In the genomic region with DNA sequence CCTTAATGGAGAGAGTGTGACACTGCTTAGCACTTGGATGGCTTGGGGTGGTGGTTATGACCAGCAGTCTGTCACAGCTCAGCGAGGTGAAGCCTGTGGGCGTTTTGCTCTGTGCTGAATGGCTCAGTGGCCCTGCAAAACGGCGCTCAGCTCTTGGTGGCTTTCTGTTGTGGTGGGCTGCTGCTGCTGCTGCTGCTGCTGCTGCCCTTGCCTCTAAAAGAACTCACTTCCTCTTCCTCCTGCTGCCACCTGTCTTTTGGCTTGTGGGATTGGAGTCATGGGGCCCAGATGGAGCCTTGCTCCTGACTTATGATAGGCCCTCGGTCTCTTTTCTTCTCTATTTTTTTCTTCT, we compare ENCODE assay signal across 17 cellular contexts. TPM values are rescaled to one million over a fixed set of nuclear protein-coding genes. Genes with fewer than 3 reads are reported as not detected.
DNase-seq lines count a peak whose midpoint lies in the region; ATAC-seq, FAIRE-seq and TF ChIP-seq lines count a peak whose summit lies in the region.
"Not testable (repeated sequence)": the region's sequence is repeated elsewhere in the genome, so short reads cannot be mapped to it uniquely, and the experiment has no call there.
"Had no signal": no experiment of that assay in that cellular context is flagged by ENCODE, and none has a peak within 500 bp of the region (broad histone marks: within the 10 kb centered on the region; RNA-seq: fewer than 3 reads in every experiment).

No MANE protein-coding gene starts in this region.

- H3K4me1 Mint-ChIP-seq in activated naive CD8-positive, alpha-beta T cell treated with anti-CD3 and anti-CD28 coated beads for 36 hours; memory B cell: not testable (repeated sequence)

- not testable (repeated sequence) for H3K36me3 Mint-ChIP-seq in activated naive CD8-positive, alpha-beta T cell treated with anti-CD3 and anti-CD28 coated beads for 36 hours; memory B cell

- not testable (repeated sequence) for H3K4me3 Mint-ChIP-seq in activated naive CD8-positive, alpha-beta T cell treated with anti-CD3 and anti-CD28 coated beads for 36 hours; memory B cell

- FAIRE-seq in GM12891 (lab: Jason Lieb, UNC), result peak; percentile 97

- ATAC-seq in GM19023 (IDR thresholded peaks at IDR 0.05; ENCODE audit: unreplicated experiment) (peak; percentile 97), GM21390 (IDR thresholded peaks at IDR 0.05; ENCODE audit: unreplicated experiment) (peak; percentile 97), HG02678 (IDR thresholded peaks at IDR 0.05; ENCODE audit: unreplicated experiment) (peak; percentile 95), HG03095 (IDR thresholded peaks at IDR 0.05; ENCODE audit: unreplicated experiment) (peak; percentile 96), HG03521 (IDR thresholded peaks at IDR 0.05; ENCODE audit: unreplicated experiment) (peak; percentile 98), memory B cell (ENCODE audit: low read depth) (peak; percentile 95)

- TF ChIP-seq POLR2A in GM12891 (IDR thresholded peaks at IDR 0.05; ENCODE audit: low read depth, low read length), result not testable (repeated sequence)

- peak overlapping the region; percentile 25 for H3K27ac Mint-ChIP-seq in activated naive CD8-positive, alpha-beta T cell treated with anti-CD3 and anti-CD28 coated beads for 36 hours
- not testable (repeated sequence) for H3K27ac Mint-ChIP-seq in memory B cell

- H3K9me3 Mint-ChIP-seq in activated naive CD8-positive, alpha-beta T cell treated with anti-CD3 and anti-CD28 coated beads for 36 hours; memory B cell: not testable (repeated sequence)

- H3K27me3 Mint-ChIP-seq in activated naive CD8-positive, alpha-beta T cell treated with anti-CD3 and anti-CD28 coated beads for 36 hours; memory B cell: not testable (repeated sequence)

- DNase-seq in GM12891 (ENCODE audit: insufficient read length, low spot score); activated naive CD8-positive, alpha-beta T cell treated with anti-CD3 and anti-CD28 coated beads for 36 hours; memory B cell (ENCODE audit: low spot score in 2 of 2): not testable (repeated sequence)

RNA-seq across cellular contexts. Expression of a gene that starts 47.4 kb away (rescaled TPM):
- polyA plus RNA-seq in GM12891 (2012; ENCODE audit: low read depth, missing spikeins), result not detected
- not detected for total RNA-seq in activated naive CD8-positive, alpha-beta T cell treated with anti-CD3 and anti-CD28 coated beads for 36 hours
- total RNA-seq: A673, dermis blood vessel endothelial cell, GM23248, mammary epithelial cell, neural crest cell, pulmonary artery endothelial cell, SJSA1 had no signal
- polyA plus RNA-seq: esophagus, GM23248, immature natural killer cell, mammary epithelial cell had no signal
